In the genomic region with DNA sequence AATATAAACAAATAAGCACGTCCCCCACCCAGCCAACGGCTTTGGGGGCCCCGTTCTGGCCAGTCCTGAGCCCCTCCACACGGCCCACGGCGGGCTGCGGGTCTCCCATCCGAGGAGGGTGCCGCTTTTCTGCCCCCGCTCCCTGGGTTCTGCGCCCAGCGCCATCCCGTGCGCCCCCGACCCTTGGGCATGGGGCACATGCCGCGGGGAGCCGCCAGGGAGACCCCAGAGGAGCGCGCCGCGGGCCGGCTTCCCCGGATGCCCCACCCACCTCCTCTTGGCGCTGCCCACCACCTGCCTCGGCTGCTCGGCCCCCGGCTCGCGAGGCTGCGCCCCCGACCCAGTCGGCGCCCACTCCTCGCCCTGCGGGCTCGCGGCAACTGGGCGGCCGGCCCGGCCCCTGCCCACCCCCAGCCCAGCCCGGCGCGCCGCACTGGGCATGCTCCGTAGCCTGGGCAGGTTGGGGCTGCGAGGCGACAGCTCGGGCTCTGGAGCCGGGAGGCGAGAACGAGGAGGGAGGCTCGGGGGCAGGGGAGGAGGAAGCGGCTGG, we compare ENCODE assay signal across 8 cellular contexts. TPM values are rescaled to one million over a fixed set of nuclear protein-coding genes. Genes with fewer than 3 reads are reported as not detected.
DNase-seq lines count a peak whose midpoint lies in the region; ATAC-seq and TF ChIP-seq lines count a peak whose summit lies in the region.

No MANE protein-coding gene starts in this region.

- peak; percentile 66 for ATAC-seq in left colon
- ATAC-seq in HG02571 (IDR thresholded peaks at IDR 0.05; ENCODE audit: unreplicated experiment): no peak

- DNase-seq in NCI-H128 (lab: John Stamatoyannopoulos, UW; ENCODE audit: unreplicated experiment): peak; percentile 19
- DNase-seq in cerebellar cortex (ENCODE audit: low spot score): peak; percentile 64
- peak in 1 of 2 donors; percentile 45 for DNase-seq in left colon
- peak; percentile 36 for DNase-seq in transverse colon
- DNase-seq in effector CD4-positive, alpha-beta T cell: no peak
- DNase-seq in DMS79 treated with DMSO at 0.1 percent for 48 hours (lab: John Stamatoyannopoulos, UW): no peak

- intact Hi-C loops in left colon (cut with DNase I, micrococcal nuclease): no loop called here
- intact Hi-C loops in transverse colon (cut with DNase I; ENCODE audit: low total_unique reads): loop anchor here (10.0 kb wide), 1 partner anchor 214 kb away; no protein-coding TSS in a partner anchor

- TF ChIP-seq EP300 in transverse colon (IDR thresholded peaks at IDR 0.05; ENCODE audit: low read depth): no peak

- peaks cover 17% of the 10 kb centered on the region for H3K27me3 ChIP-seq in transverse colon

- H3K4me3 ChIP-seq in transverse colon: peak overlapping the region; percentile 66 to 87 (median 86)

- in situ Hi-C loops in transverse colon (cut with MboI; ENCODE audit: low pct_ligation_motif_present in 1 of 4, low pct_unique_long_range_greater_than_20kb in 1 of 4, low sequenced_read_pairs in 3 of 4): no loop called here

- 1% methylated on average over 31 of the region's 54 CpGs; no CpG with 5 or more reads in 1 of the 2 donors for WGBS in transverse colon (ENCODE audit: low coverage in 1 of 2), 2 donors

- no peak for TF ChIP-seq POLR2A in transverse colon (IDR thresholded peaks at IDR 0.05)

- TF ChIP-seq CTCF in C4-2B (conservative IDR thresholded peaks at IDR 0.05) (no peak), transverse colon (IDR thresholded peaks at IDR 0.05) (no peak)

- H3K4me1 ChIP-seq in transverse colon: peaks cover 0 to 23% (median 2%) of the 10 kb centered on the region in 4 donors

- H3K27ac ChIP-seq in C4-2B: peak overlapping the region; percentile 95
- H3K27ac ChIP-seq in transverse colon: peak overlapping the region; percentile 84 to 89 (median 86)

- no peaks in the 10 kb centered on the region for H3K36me3 ChIP-seq in transverse colon

- no peaks in the 10 kb centered on the region for H3K9me3 ChIP-seq in transverse colon

RNA-seq across cellular contexts. Expression of a gene that starts 0.6 kb away (rescaled TPM):
- total RNA-seq in left colon (10 to 100 TPM; 45.3 to 58.2 TPM), transverse colon (10 to 100 TPM; 20.6 to 45.9 (median 34.2) TPM)

Comparison
In these comparisons a context has a peak if more than half of its experiments do, and no peak if none do; other contexts are left out.
1. DNase-seq: peak in NCI-H128 (single experiment), cerebellar cortex (single experiment) and transverse colon (single experiment); none in effector CD4-positive, alpha-beta T cell (single experiment) and DMS79 treated with DMSO at 0.1 percent for 48 hours (single experiment).